10 cellular contexts compared by ENCODE assay signal in the genomic region with DNA sequence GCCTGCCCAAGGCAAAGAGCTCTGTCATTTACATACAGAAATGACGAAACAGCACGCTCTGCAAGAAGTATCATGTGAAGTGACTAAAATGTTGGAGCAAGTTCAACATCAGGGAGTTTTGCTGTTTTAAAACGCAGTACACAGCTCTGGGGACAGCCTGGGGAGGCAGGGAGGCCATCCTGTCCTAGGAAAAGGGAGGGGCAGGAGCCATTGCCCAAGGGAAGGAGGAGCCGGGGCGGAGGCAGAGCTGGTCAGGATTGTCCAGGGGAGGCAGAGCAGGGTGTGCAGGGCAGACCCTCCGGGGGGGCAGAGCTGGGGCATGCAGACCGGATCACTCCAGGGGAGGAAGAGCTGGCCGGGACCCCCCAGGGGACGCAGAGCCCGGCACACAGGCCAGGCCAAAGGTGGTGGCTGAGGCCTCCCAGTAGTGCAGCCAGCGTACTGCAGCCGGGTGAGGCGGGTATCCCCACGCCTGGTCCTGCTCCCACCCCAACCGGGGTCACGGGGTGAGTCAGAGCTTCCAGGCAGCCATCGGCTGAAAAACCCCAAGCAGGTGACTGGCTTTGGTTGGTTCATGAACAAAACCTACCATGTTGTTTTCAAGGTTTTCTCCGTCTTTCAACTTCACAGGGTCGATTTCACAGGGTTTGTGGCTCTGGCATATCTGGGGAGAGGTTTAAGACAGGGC. TPM values are rescaled to one million over a fixed set of nuclear protein-coding genes. Genes with fewer than 3 reads are reported as not detected.
DNase-seq lines count a peak whose midpoint lies in the region; ATAC-seq and TF ChIP-seq lines count a peak whose summit lies in the region.
"Had no signal": no experiment of that assay in that cellular context is flagged by ENCODE, and none has a peak within 500 bp of the region (broad histone marks: within the 10 kb centered on the region; RNA-seq: fewer than 3 reads in every experiment).

No MANE protein-coding gene starts in this region.

- ATAC-seq in T-helper 17 cell (no peak), gastroesophageal sphincter (peak; percentile 83), gastrocnemius medialis (peak; percentile 76 to 80), GM18519 (IDR thresholded peaks at IDR 0.05; ENCODE audit: low FRiP score, unreplicated experiment) (no peak)
- ATAC-seq: GM12878 had no signal

- in situ Hi-C loops in gastrocnemius medialis (cut with MboI; ENCODE audit: low sequenced_read_pairs in 4 of 4), result no loop called here

- H3K27ac ChIP-seq in gastroesophageal sphincter, result no peak overlapping the region
- peak overlapping the region in 2 of 4 donors; percentile 51 to 58 for H3K27ac ChIP-seq in gastrocnemius medialis
- H3K27ac ChIP-seq in CD8-positive, alpha-beta memory T cell (ENCODE audit: low read depth, low read length), result no peak overlapping the region

- peaks cover 3% of the 10 kb centered on the region for H3K36me3 Mint-ChIP-seq in T-helper 17 cell (ENCODE audit: low read depth)
- H3K36me3 Mint-ChIP-seq in CD8-positive, alpha-beta memory T cell, result peaks cover 5 to 51% (median 7%) of the 10 kb centered on the region in 3 donors

- 77 to 85% methylated on average over 12 to 18 of the region's 19 CpGs for WGBS in gastroesophageal sphincter (ENCODE audit: low coverage in 1 of 2), 2 donors

- CTCF ChIA-PET in CD8-positive, alpha-beta memory T cell (lab: Charles Lee), result no interaction called here

- H3K27me3 Mint-ChIP-seq in T-helper 17 cell, result no peaks in the 10 kb centered on the region
- H3K27me3 Mint-ChIP-seq in CD8-positive, alpha-beta memory T cell, result no peaks in the 10 kb centered on the region

- peak overlapping the region; percentile 55 for H3K4me3 Mint-ChIP-seq in T-helper 17 cell
- peak overlapping the region in 1 of 7 donors; percentile 48 for H3K4me3 Mint-ChIP-seq in CD8-positive, alpha-beta memory T cell

- H3K4me3 ChIP-seq in gastroesophageal sphincter, result no peak overlapping the region
- no peak overlapping the region for H3K4me3 ChIP-seq in gastrocnemius medialis
- no peak overlapping the region for H3K4me3 ChIP-seq in CD8-positive, alpha-beta memory T cell (ENCODE audit: low read length)
- H3K4me3 ChIP-seq: GM12878 had no signal

- H3K36me3 ChIP-seq in gastroesophageal sphincter, result peaks cover 0 to 86% of the 10 kb centered on the region in 2 donors
- peaks cover 0 to 66% of the 10 kb centered on the region in 2 donors for H3K36me3 ChIP-seq in gastrocnemius medialis
- peaks cover 89% of the 10 kb centered on the region for H3K36me3 ChIP-seq in CD8-positive, alpha-beta memory T cell (ENCODE audit: insufficient read depth, low read length)

- H3K27me3 ChIP-seq in gastroesophageal sphincter (no peaks in the 10 kb centered on the region), gastrocnemius medialis (no peaks in the 10 kb centered on the region)
- no peaks in the 10 kb centered on the region for H3K27me3 ChIP-seq in CD8-positive, alpha-beta memory T cell (ENCODE audit: insufficient read depth, low read length, poor library complexity, severe bottlenecking)

- no peak overlapping the region for H3K27ac Mint-ChIP-seq in T-helper 17 cell
- H3K27ac Mint-ChIP-seq in CD8-positive, alpha-beta memory T cell, result no peak overlapping the region

- H3K9me3 Mint-ChIP-seq in CD8-positive, alpha-beta memory T cell, result peaks cover 0 to 2% (median 0%) of the 10 kb centered on the region in 5 donors

- POLR2A ChIA-PET in CD8-positive, alpha-beta memory T cell (lab: Charles Lee), result no interaction called here

- TF ChIP-seq CTCF in gastroesophageal sphincter (IDR thresholded peaks at IDR 0.05) (no peak), gastrocnemius medialis (IDR thresholded peaks at IDR 0.05 in 4 of 5, conservative IDR thresholded peaks at IDR 0.05 in 1 of 5) (no peak)

- peak; percentile 92 for DNase-seq in EH (ENCODE audit: low read depth)
- DNase-seq in T-helper 17 cell, result no peak
- DNase-seq in gastrocnemius medialis, result peak; percentile 60 to 79
- DNase-seq in activated effector memory CD4-positive, alpha-beta T cell treated with anti-CD3 and anti-CD28 coated beads, Interleukin-2, amount 50 U/mL, for 16 hours, result no peak
- DNase-seq in CD8-positive, alpha-beta memory T cell, result no peak
- DNase-seq in NCI-H146 (lab: John Stamatoyannopoulos, UW), result no peak
- DNase-seq: nucleus accumbens had no signal

- no peak for TF ChIP-seq EP300 in gastroesophageal sphincter (IDR thresholded peaks at IDR 0.05)

- H3K9me3 ChIP-seq in T-helper 17 cell (ENCODE audit: control insufficient read depth, low read length, poor library complexity, severe bottlenecking) (no peaks in the 10 kb centered on the region), gastroesophageal sphincter (no peaks in the 10 kb centered on the region), gastrocnemius medialis (no peaks in the 10 kb centered on the region)
- H3K9me3 ChIP-seq in CD8-positive, alpha-beta memory T cell (ENCODE audit: low read length), result no peaks in the 10 kb centered on the region

- H3K4me1 Mint-ChIP-seq in T-helper 17 cell, result peaks cover 8% of the 10 kb centered on the region
- peaks cover 4 to 5% (median 5%) of the 10 kb centered on the region in 3 donors for H3K4me1 Mint-ChIP-seq in CD8-positive, alpha-beta memory T cell

- TF ChIP-seq POLR2A in gastroesophageal sphincter (IDR thresholded peaks at IDR 0.05), result no peak
- TF ChIP-seq POLR2A in gastrocnemius medialis (IDR thresholded peaks at IDR 0.05), result no peak

- no peaks in the 10 kb centered on the region for H3K4me1 ChIP-seq in gastroesophageal sphincter
- H3K4me1 ChIP-seq in gastrocnemius medialis, result no peaks in the 10 kb centered on the region
- H3K4me1 ChIP-seq in CD8-positive, alpha-beta memory T cell (ENCODE audit: insufficient read depth, low read length), result no peaks in the 10 kb centered on the region

- intact Hi-C loops in gastrocnemius medialis (cut with DNase I; ENCODE audit: low total_unique reads), result no loop called here

RNA-seq across cellular contexts. Expression of a gene that starts 41.9 kb away (rescaled TPM):
- total RNA-seq in T-helper 17 cell (10 to 100 TPM; 18.6 to 22.6 TPM), gastroesophageal sphincter (1 to 10 TPM in 2 of 4 donors, under 1 TPM in 1, not detected in 1; 0.31 to 6.6 (median 5.9) TPM), gastrocnemius medialis (under 1 TPM in 3 of 4 donors, not detected in 1; 0.10 to 0.69 (median 0.15) TPM)
- 1 to 10 TPM; 1.2 to 1.8 TPM for total RNA-seq in CD8-positive, alpha-beta memory T cell
- polyA plus RNA-seq in CD8-positive, alpha-beta memory T cell, result 2.2 TPM

Comparison
In these comparisons a context has a peak if more than half of its experiments do, and no peak if none do; other contexts are left out.
1. DNase-seq: peak in EH (single experiment) and gastrocnemius medialis (2 of 2); none in T-helper 17 cell (0 of 3), activated effector memory CD4-positive, alpha-beta T cell treated with anti-CD3 and anti-CD28 coated beads, Interleukin-2, amount 50 U/mL, for 16 hours (single experiment), CD8-positive, alpha-beta memory T cell (0 of 5) and NCI-H146 (single experiment).
2. ATAC-seq: peak in gastroesophageal sphincter (single experiment) and gastrocnemius medialis (2 of 2); none in T-helper 17 cell (single experiment) and GM18519 (single experiment).